Comparison of ENCODE assay signal across 1 cellular context in the genomic region with DNA sequence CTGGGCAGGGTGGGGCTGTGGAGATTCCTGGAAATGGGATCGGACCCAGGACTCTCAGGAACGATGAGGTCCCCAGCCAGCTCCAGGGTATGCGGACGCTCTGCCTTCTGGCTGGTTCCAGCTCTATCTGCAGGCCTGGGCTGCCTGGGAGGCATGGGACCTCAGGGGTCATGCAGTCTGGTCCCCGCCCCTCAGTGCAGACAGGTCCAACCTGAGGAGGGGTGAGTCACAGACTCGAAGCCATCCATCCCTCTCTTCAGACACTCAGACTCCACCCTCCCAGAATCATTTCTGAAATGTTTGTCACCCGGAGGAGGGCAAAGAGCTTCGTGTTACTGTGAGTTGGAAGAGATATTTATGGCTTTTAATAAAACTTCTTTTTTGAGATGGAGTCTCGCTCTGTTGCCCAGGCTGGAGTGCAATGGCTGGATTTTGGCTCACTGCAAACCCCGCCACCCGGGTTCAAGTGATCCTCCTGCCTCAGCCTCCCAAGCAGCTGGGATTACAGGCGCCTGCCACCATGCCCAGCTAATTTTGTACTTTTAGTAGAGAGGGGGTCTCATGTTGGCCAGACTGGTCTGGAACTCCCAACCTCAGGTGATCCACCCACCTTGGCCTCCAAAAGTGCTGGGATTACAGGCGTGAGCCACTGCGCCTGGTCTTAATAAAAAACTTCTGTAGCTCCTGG.
TF ChIP-seq lines count a peak whose summit lies in the region.

No MANE protein-coding gene starts in this region.

TF ChIP-seq in HepG2, 621 proteins besides CTCF, POLR2A, EP300 and RAD21 (continues in another document):
- TF ChIP-seq FOXO4 (CRISPR knock-in tag; conservative IDR thresholded peaks at IDR 0.05): no peak
- no peak; the same call in 1 of the 2 replicates for TF ChIP-seq NR2F6 (IDR thresholded peaks at IDR 0.05)
- TF ChIP-seq NR2F6 (CRISPR knock-in tag; IDR thresholded peaks at IDR 0.05): peak; percentile 54
- TF ChIP-seq THRA (CRISPR knock-in tag; IDR thresholded peaks at IDR 0.05; ENCODE audit: borderline replicate concordance): 0 out of 2 replicates have a peak, but pooled peaks have one; percentile 4
- TF ChIP-seq ELF3 (CRISPR knock-in tag; IDR thresholded peaks at IDR 0.05): 0 out of 2 replicates have a peak, but pooled peaks have one; percentile 15
- TF ChIP-seq ZNF552 (CRISPR knock-in tag; IDR thresholded peaks at IDR 0.05; ENCODE audit: borderline replicate concordance): no peak
- TF ChIP-seq NR1H2 (CRISPR knock-in tag; IDR thresholded peaks at IDR 0.05; ENCODE audit: borderline replicate concordance, low read depth): no peak
- TF ChIP-seq, protein P1, sequence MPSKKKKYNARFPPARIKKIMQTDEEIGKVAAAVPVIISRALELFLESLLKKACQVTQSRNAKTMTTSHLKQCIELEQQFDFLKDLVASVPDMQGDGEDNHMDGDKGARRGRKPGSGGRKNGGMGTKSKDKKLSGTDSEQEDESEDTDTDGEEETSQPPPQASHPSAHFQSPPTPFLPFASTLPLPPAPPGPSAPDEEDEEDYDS (CRISPR knock-in tag; IDR thresholded peaks at IDR 0.05): 0 out of 2 replicates have a peak, but pooled peaks have one; percentile 16
- TF ChIP-seq, protein P2, sequence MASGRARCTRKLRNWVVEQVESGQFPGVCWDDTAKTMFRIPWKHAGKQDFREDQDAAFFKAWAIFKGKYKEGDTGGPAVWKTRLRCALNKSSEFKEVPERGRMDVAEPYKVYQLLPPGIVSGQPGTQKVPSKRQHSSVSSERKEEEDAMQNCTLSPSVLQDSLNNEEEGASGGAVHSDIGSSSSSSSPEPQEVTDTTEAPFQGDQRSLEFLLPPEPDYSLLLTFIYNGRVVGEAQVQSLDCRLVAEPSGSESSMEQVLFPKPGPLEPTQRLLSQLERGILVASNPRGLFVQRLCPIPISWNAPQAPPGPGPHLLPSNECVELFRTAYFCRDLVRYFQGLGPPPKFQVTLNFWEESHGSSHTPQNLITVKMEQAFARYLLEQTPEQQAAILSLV (CRISPR knock-in tag; IDR thresholded peaks at IDR 0.05; ENCODE audit: borderline replicate concordance): no peak
- no peak for TF ChIP-seq ZNF326 (CRISPR knock-in tag; IDR thresholded peaks at IDR 0.05; ENCODE audit: borderline replicate concordance)
- no peak for TF ChIP-seq FOXA1 (IDR thresholded peaks at IDR 0.05)
- TF ChIP-seq FOXA1 (CRISPR knock-in tag; IDR thresholded peaks at IDR 0.05): no peak
- peak; percentile 48 for TF ChIP-seq SP5 (CRISPR knock-in tag; IDR thresholded peaks at IDR 0.05; ENCODE audit: borderline replicate concordance, low read depth)
- TF ChIP-seq, protein P3, sequence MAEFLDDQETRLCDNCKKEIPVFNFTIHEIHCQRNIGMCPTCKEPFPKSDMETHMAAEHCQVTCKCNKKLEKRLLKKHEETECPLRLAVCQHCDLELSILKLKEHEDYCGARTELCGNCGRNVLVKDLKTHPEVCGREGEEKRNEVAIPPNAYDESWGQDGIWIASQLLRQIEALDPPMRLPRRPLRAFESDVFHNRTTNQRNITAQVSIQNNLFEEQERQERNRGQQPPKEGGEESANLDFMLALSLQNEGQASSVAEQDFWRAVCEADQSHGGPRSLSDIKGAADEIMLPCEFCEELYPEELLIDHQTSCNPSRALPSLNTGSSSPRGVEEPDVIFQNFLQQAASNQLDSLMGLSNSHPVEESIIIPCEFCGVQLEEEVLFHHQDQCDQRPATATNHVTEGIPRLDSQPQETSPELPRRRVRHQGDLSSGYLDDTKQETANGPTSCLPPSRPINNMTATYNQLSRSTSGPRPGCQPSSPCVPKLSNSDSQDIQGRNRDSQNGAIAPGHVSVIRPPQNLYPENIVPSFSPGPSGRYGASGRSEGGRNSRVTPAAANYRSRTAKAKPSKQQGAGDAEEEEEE (CRISPR knock-in tag; IDR thresholded peaks at IDR 0.05; ENCODE audit: borderline replicate concordance): no peak
- peak; percentile 47; the same call in 1 of the 2 replicates for TF ChIP-seq ZFX (CRISPR knock-in tag; IDR thresholded peaks at IDR 0.05; ENCODE audit: low read depth)
- no peak for TF ChIP-seq MIXL1 (CRISPR knock-in tag; IDR thresholded peaks at IDR 0.05)
- TF ChIP-seq LCORL (IDR thresholded peaks at IDR 0.05): no peak
- TF ChIP-seq LCORL (CRISPR knock-in tag; IDR thresholded peaks at IDR 0.05): peak; percentile 26
- peak; percentile 38; the same call in 1 of the 2 replicates for TF ChIP-seq ZNF501 (CRISPR knock-in tag; IDR thresholded peaks at IDR 0.05)
- TF ChIP-seq CEBPG (CRISPR knock-in tag; IDR thresholded peaks at IDR 0.05): no peak
- no peak for TF ChIP-seq ZMAT3 (CRISPR knock-in tag; conservative IDR thresholded peaks at IDR 0.05)
- TF ChIP-seq, protein P4, sequence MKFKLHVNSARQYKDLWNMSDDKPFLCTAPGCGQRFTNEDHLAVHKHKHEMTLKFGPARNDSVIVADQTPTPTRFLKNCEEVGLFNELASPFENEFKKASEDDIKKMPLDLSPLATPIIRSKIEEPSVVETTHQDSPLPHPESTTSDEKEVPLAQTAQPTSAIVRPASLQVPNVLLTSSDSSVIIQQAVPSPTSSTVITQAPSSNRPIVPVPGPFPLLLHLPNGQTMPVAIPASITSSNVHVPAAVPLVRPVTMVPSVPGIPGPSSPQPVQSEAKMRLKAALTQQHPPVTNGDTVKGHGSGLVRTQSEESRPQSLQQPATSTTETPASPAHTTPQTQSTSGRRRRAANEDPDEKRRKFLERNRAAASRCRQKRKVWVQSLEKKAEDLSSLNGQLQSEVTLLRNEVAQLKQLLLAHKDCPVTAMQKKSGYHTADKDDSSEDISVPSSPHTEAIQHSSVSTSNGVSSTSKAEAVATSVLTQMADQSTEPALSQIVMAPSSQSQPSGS (CRISPR knock-in tag; IDR thresholded peaks at IDR 0.05): no peak
- no peak for TF ChIP-seq YY1 (IDR thresholded peaks at IDR 0.05; ENCODE audit: insufficient read depth, insufficient replicate concordance, low read depth, low read length)
- TF ChIP-seq SIN3A (IDR thresholded peaks at IDR 0.05; ENCODE audit: borderline replicate concordance, low read depth, low read length): no peak
- peak; percentile 77 for TF ChIP-seq ZSCAN25 (CRISPR knock-in tag; IDR thresholded peaks at IDR 0.05)
- TF ChIP-seq, protein P5, sequence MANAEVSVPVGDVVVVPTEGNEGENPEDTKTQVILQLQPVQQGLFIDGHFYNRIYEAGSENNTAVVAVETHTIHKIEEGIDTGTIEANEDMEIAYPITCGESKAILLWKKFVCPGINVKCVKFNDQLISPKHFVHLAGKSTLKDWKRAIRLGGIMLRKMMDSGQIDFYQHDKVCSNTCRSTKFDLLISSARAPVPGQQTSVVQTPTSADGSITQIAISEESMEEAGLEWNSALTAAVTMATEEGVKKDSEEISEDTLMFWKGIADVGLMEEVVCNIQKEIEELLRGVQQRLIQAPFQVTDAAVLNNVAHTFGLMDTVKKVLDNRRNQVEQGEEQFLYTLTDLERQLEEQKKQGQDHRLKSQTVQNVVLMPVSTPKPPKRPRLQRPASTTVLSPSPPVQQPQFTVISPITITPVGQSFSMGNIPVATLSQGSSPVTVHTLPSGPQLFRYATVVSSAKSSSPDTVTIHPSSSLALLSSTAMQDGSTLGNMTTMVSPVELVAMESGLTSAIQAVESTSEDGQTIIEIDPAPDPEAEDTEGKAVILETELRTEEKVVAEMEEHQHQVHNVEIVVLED (CRISPR knock-in tag; IDR thresholded peaks at IDR 0.05; ENCODE audit: borderline replicate concordance): no peak
- TF ChIP-seq RCOR2 (CRISPR knock-in tag; IDR thresholded peaks at IDR 0.05): 0 out of 2 replicates have a peak, but pooled peaks have one; percentile 5
- peak; percentile 62; the same call in 1 of the 2 replicates for TF ChIP-seq MXD3 (CRISPR knock-in tag; IDR thresholded peaks at IDR 0.05)
- no peak for TF ChIP-seq ZNF609 (CRISPR knock-in tag; IDR thresholded peaks at IDR 0.05; ENCODE audit: borderline replicate concordance)
- 0 out of 2 replicates have a peak, but pooled peaks have one; percentile 17 for TF ChIP-seq BRD4 (CRISPR knock-in tag; IDR thresholded peaks at IDR 0.05)
- TF ChIP-seq TEAD3 (CRISPR knock-in tag; optimal IDR thresholded peaks at IDR 0.05; ENCODE audit: borderline replicate concordance): peak; percentile 36
- TF ChIP-seq SKIL (CRISPR knock-in tag; IDR thresholded peaks at IDR 0.05; ENCODE audit: borderline replicate concordance): no peak; the same call in 1 of the 2 replicates
- TF ChIP-seq ZNF230 (CRISPR knock-in tag; IDR thresholded peaks at IDR 0.05): no peak
- 0 out of 2 replicates have a peak, but pooled peaks have one; percentile 20 for TF ChIP-seq ATF7-NPFF (CRISPR knock-in tag; IDR thresholded peaks at IDR 0.05; ENCODE audit: low read depth)
- TF ChIP-seq TBL1XR1 (IDR thresholded peaks at IDR 0.05; ENCODE audit: borderline replicate concordance, low read length, partially characterized antibody): no peak
- no peak for TF ChIP-seq SRSF9 (IDR thresholded peaks at IDR 0.05; ENCODE audit: borderline replicate concordance, insufficient read depth, low read depth, low read length, poor library complexity, severe bottlenecking)
- TF ChIP-seq RFX1 (IDR thresholded peaks at IDR 0.05): no peak
- TF ChIP-seq MTF1 (CRISPR knock-in tag; IDR thresholded peaks at IDR 0.05): no peak
- TF ChIP-seq SALL1 (CRISPR knock-in tag; IDR thresholded peaks at IDR 0.05): peak; percentile 28; the same call in 1 of the 2 replicates
- TF ChIP-seq HNRNPUL1 (IDR thresholded peaks at IDR 0.05; ENCODE audit: low read depth, low read length): no peak
- TF ChIP-seq, protein P6, sequence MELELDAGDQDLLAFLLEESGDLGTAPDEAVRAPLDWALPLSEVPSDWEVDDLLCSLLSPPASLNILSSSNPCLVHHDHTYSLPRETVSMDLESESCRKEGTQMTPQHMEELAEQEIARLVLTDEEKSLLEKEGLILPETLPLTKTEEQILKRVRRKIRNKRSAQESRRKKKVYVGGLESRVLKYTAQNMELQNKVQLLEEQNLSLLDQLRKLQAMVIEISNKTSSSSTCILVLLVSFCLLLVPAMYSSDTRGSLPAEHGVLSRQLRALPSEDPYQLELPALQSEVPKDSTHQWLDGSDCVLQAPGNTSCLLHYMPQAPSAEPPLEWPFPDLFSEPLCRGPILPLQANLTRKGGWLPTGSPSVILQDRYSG (CRISPR knock-in tag; IDR thresholded peaks at IDR 0.05): no peak
